ENCODE assay signal across 18 cellular contexts in genomic region chr17:36731091-36731490, GRCh38.
DNase-seq lines count a peak whose midpoint lies in the region; ATAC-seq and TF ChIP-seq lines count a peak whose summit lies in the region.
"Had no signal": no experiment of that assay in that cellular context is flagged by ENCODE, and none has a peak within 500 bp of the region (broad histone marks: within the 10 kb centered on the region; RNA-seq: fewer than 3 reads in every experiment).

No MANE protein-coding gene starts in this region.

- no peak overlapping the region for H3K27ac Mint-ChIP-seq in GM23338
- no peak overlapping the region for H3K27ac Mint-ChIP-seq in activated T-cell treated with anti-CD3 and anti-CD28 coated beads, Interleukin-2, amount 50 U/mL, for 72 hours
- H3K27ac Mint-ChIP-seq: activated B cell treated with CpG ODN at 0.5 μM for 24 hours; activated CD4-positive, alpha-beta memory T cell treated with anti-CD3 and anti-CD28 coated beads, Interleukin-2, amount 10 ng/mL, durations not matched to agents 7 days and 5 days; activated naive CD4-positive, alpha-beta T cell treated with anti-CD3 and anti-CD28 coated beads for 36 hours had no signal

- peak; percentile 96 for DNase-seq in COR-L47 (lab: John Stamatoyannopoulos, UW)
- no peak for DNase-seq in GM23338 (ENCODE audit: low spot score)
- peak; percentile 92 for DNase-seq in NCI-H345 (lab: John Stamatoyannopoulos, UW)
- no peak for DNase-seq in activated T-cell treated with anti-CD3 and anti-CD28 coated beads, Interleukin-2, amount 50 U/mL, for 72 hours
- DNase-seq: activated B cell treated with CpG ODN at 0.5 μM for 24 hours; activated CD4-positive, alpha-beta memory T cell treated with anti-CD3 and anti-CD28 coated beads, Interleukin-2, amount 10 ng/mL, durations not matched to agents 7 days and 5 days; activated naive CD4-positive, alpha-beta T cell treated with anti-CD3 and anti-CD28 coated beads for 36 hours; activated T-cell treated with anti-CD3 and anti-CD28 coated beads, Interleukin-2, amount 50 U/mL, for 1 hour; naive thymus-derived CD8-positive, alpha-beta T cell; NCI-H1930; stimulated activated CD4-positive, alpha-beta T cell treated with anti-CD3 and anti-CD28 coated beads, Interleukin-2, amount 100 ng/mL, for 48 hours; stomach had no signal

- peaks cover 57% of the 10 kb centered on the region for H3K4me1 Mint-ChIP-seq in GM23338
- peaks cover 29% of the 10 kb centered on the region for H3K4me1 Mint-ChIP-seq in activated T-cell treated with anti-CD3 and anti-CD28 coated beads, Interleukin-2, amount 50 U/mL, for 72 hours (ENCODE audit: low read depth)

- H3K27me3 ChIP-seq in GM23338 (ENCODE audit: insufficient read depth), result no peaks in the 10 kb centered on the region
- H3K27me3 ChIP-seq: ascending aorta had no signal

- no peaks in the 10 kb centered on the region for H4K20me1 ChIP-seq in GM23338 (replicated peaks; ENCODE audit: insufficient read depth)

- peak; percentile 17 for ATAC-seq in GM23338
- peak; percentile 72 for ATAC-seq in esophagus mucosa
- ATAC-seq in GM18873 (IDR thresholded peaks at IDR 0.05; ENCODE audit: low FRiP score, unreplicated experiment), result no peak
- ATAC-seq in activated T-cell treated with anti-CD3 and anti-CD28 coated beads, Interleukin-2, amount 50 U/mL, for 72 hours (replicated peaks in 1 of 2), result no peak
- ATAC-seq in HG03159 (IDR thresholded peaks at IDR 0.05; ENCODE audit: unreplicated experiment), result no peak
- ATAC-seq: GM12878; naive thymus-derived CD8-positive, alpha-beta T cell had no signal

- no peaks in the 10 kb centered on the region for H3K79me2 ChIP-seq in GM23338 (replicated peaks; ENCODE audit: insufficient read depth)

- H3F3A ChIP-seq in GM23338 (replicated peaks; ENCODE audit: low read depth), result no peaks in the 10 kb centered on the region

- no peaks in the 10 kb centered on the region for H3K36me3 ChIP-seq in GM23338 (ENCODE audit: insufficient read depth)
- H3K36me3 ChIP-seq: ascending aorta, stomach had no signal

- H3K4me2 ChIP-seq in GM23338, result peak overlapping the region; percentile 65

- peaks cover 52% of the 10 kb centered on the region for H3K4me1 ChIP-seq in GM23338 (ENCODE audit: insufficient read depth)
- H3K4me1 ChIP-seq: ascending aorta had no signal

- peaks cover 26% of the 10 kb centered on the region for H3K27me3 Mint-ChIP-seq in GM23338 (ENCODE audit: insufficient read depth, low read depth, poor library complexity)
- peaks cover 23% of the 10 kb centered on the region for H3K27me3 Mint-ChIP-seq in activated T-cell treated with anti-CD3 and anti-CD28 coated beads, Interleukin-2, amount 50 U/mL, for 72 hours (ENCODE audit: low read depth)

- TF ChIP-seq CTCF in GM23338 (conservative IDR thresholded peaks at IDR 0.05; ENCODE audit: low read depth in 2 of 2), result no peak

- peak overlapping the region; percentile 35; the same call in 1 of the 2 replicates for H3K4me3 ChIP-seq in GM23338
- H3K4me3 ChIP-seq: ascending aorta, GM12878, skin epidermis, stomach had no signal

- H3K36me3 Mint-ChIP-seq in GM23338 (ENCODE audit: low read depth), result no peaks in the 10 kb centered on the region
- H3K36me3 Mint-ChIP-seq in activated T-cell treated with anti-CD3 and anti-CD28 coated beads, Interleukin-2, amount 50 U/mL, for 72 hours (ENCODE audit: insufficient read depth in 2 of 2), result no peaks in the 10 kb centered on the region
- H3K36me3 Mint-ChIP-seq: naive thymus-derived CD8-positive, alpha-beta T cell had no signal

- no peaks in the 10 kb centered on the region for H3K9me2 ChIP-seq in GM23338 (ENCODE audit: insufficient read depth)

- H3K4me3 Mint-ChIP-seq in GM23338, result no peak overlapping the region
- no peak overlapping the region for H3K4me3 Mint-ChIP-seq in activated T-cell treated with anti-CD3 and anti-CD28 coated beads, Interleukin-2, amount 50 U/mL, for 72 hours
- H3K4me3 Mint-ChIP-seq: activated B cell treated with CpG ODN at 0.5 μM for 24 hours; activated CD4-positive, alpha-beta memory T cell treated with anti-CD3 and anti-CD28 coated beads, Interleukin-2, amount 10 ng/mL, durations not matched to agents 7 days and 5 days; activated naive CD4-positive, alpha-beta T cell treated with anti-CD3 and anti-CD28 coated beads for 36 hours had no signal

- H3K9me3 Mint-ChIP-seq in GM23338, result no peaks in the 10 kb centered on the region; the same call in 2 of the 3 replicates
- H3K9me3 Mint-ChIP-seq in activated T-cell treated with anti-CD3 and anti-CD28 coated beads, Interleukin-2, amount 50 U/mL, for 72 hours, result no peaks in the 10 kb centered on the region
- H3K9me3 Mint-ChIP-seq: activated B cell treated with CpG ODN at 0.5 μM for 24 hours; activated CD4-positive, alpha-beta memory T cell treated with anti-CD3 and anti-CD28 coated beads, Interleukin-2, amount 10 ng/mL, durations not matched to agents 7 days and 5 days; activated naive CD4-positive, alpha-beta T cell treated with anti-CD3 and anti-CD28 coated beads for 36 hours; naive thymus-derived CD8-positive, alpha-beta T cell had no signal

- no peak overlapping the region for H2AFZ ChIP-seq in GM23338

- H3K27ac ChIP-seq in GM23338 (ENCODE audit: low read depth), result no peak overlapping the region
- H3K27ac ChIP-seq: ascending aorta, skin epidermis, stomach had no signal

TF ChIP-seq in GM23338, 12 proteins besides CTCF, POLR2A, EP300 and RAD21:
- no peak for TF ChIP-seq ZNF331 (CRISPR knock-in tag; IDR thresholded peaks at IDR 0.05; ENCODE audit: low read depth)

Comparison
In these comparisons a context has a peak if more than half of its experiments do, and no peak if none do; other contexts are left out.
1. DNase-seq: peak in COR-L47 (single experiment) and NCI-H345 (single experiment); none in GM23338 (single experiment) and activated T-cell treated with anti-CD3 and anti-CD28 coated beads, Interleukin-2, amount 50 U/mL, for 72 hours (0 of 2).
2. ATAC-seq: peak in GM23338 (single experiment) and esophagus mucosa (single experiment); none in GM18873 (single experiment), activated T-cell treated with anti-CD3 and anti-CD28 coated beads, Interleukin-2, amount 50 U/mL, for 72 hours (0 of 2) and HG03159 (single experiment).